Comparison of ENCODE assay signal across 2 cellular contexts in genomic region chr10:32446701-32447406, GRCh38.
TF ChIP-seq lines count a peak whose summit lies in the region.

No MANE protein-coding gene starts in this region.

TF ChIP-seq in SK-N-SH, 30 proteins besides CTCF, POLR2A, EP300 and RAD21:
- TF ChIP-seq NFIC (IDR thresholded peaks at IDR 0.05; ENCODE audit: borderline replicate concordance) (no peak), RXRA (IDR thresholded peaks at IDR 0.05; ENCODE audit: borderline replicate concordance, low read depth) (no peak), NRF1 (IDR thresholded peaks at IDR 0.05; ENCODE audit: low read depth, low read length) (no peak), USF1 (IDR thresholded peaks at IDR 0.05; ENCODE audit: borderline replicate concordance, low read depth) (no peak), RFX5 (IDR thresholded peaks at IDR 0.05; ENCODE audit: low read length) (no peak), SIN3A (IDR thresholded peaks at IDR 0.05; ENCODE audit: borderline replicate concordance, low read depth, low read length) (peak; percentile 7; the same call in 1 of the 2 replicates), REST (IDR thresholded peaks at IDR 0.05; ENCODE audit: low read depth, low read length) (no peak), EZH2phosphoT487 (IDR thresholded peaks at IDR 0.05; ENCODE audit: borderline replicate concordance, low read depth) (no peak), TEAD4 (IDR thresholded peaks at IDR 0.05; ENCODE audit: borderline replicate concordance, insufficient read depth) (no peak)

TF ChIP-seq in endothelial cell of umbilical vein, 7 proteins besides CTCF, POLR2A, EP300 and RAD21:
- no peak for TF ChIP-seq EZH2 (IDR thresholded peaks at IDR 0.05; ENCODE audit: borderline replicate concordance, low read depth, low read length, severe bottlenecking)
- no peak for TF ChIP-seq GATA2 (IDR thresholded peaks at IDR 0.05; ENCODE audit: insufficient read depth, insufficient read length, low read depth, low read length)
